In the genomic region with DNA sequence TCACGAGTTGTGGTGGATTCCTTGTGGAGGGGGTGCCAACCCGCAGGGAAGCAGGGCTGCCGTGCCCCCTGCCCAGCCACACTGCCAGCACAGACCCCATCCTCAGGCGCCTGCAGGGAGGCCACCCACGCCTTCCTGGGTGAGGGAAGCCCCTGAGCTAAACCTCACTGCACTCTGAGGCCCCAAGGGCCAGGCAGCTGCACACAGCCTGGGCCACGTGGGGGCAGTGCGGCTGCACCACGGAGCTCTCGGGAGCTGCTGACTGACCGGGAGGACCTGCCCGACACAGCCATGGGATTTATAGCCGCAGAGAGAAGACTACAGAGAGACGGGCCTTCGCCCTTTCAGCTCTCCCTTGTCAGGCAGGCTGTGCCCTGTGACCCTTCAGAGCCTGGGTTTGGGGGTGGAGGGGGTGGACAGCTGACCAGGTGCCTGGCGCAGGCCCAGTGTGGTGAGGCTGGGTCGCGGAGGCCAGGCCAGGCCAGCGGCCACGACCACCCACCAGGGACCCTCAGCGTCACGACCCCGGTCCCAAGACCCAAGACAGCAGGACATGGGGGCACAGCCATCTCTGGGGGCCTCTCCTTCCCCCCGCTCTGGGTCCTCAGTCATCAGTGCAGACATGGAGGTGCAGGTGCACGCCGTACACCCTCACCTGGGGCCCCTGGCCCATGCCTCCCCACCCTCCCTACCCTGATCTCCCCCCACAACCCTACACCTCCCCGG, we compare ENCODE assay signal across 1 cellular context.
TF ChIP-seq lines count a peak whose summit lies in the region.

No MANE protein-coding gene starts in this region.

TF ChIP-seq in HepG2, 621 proteins besides CTCF, POLR2A, EP300 and RAD21 (continued from another document and continues in another):
- TF ChIP-seq, protein P1, sequence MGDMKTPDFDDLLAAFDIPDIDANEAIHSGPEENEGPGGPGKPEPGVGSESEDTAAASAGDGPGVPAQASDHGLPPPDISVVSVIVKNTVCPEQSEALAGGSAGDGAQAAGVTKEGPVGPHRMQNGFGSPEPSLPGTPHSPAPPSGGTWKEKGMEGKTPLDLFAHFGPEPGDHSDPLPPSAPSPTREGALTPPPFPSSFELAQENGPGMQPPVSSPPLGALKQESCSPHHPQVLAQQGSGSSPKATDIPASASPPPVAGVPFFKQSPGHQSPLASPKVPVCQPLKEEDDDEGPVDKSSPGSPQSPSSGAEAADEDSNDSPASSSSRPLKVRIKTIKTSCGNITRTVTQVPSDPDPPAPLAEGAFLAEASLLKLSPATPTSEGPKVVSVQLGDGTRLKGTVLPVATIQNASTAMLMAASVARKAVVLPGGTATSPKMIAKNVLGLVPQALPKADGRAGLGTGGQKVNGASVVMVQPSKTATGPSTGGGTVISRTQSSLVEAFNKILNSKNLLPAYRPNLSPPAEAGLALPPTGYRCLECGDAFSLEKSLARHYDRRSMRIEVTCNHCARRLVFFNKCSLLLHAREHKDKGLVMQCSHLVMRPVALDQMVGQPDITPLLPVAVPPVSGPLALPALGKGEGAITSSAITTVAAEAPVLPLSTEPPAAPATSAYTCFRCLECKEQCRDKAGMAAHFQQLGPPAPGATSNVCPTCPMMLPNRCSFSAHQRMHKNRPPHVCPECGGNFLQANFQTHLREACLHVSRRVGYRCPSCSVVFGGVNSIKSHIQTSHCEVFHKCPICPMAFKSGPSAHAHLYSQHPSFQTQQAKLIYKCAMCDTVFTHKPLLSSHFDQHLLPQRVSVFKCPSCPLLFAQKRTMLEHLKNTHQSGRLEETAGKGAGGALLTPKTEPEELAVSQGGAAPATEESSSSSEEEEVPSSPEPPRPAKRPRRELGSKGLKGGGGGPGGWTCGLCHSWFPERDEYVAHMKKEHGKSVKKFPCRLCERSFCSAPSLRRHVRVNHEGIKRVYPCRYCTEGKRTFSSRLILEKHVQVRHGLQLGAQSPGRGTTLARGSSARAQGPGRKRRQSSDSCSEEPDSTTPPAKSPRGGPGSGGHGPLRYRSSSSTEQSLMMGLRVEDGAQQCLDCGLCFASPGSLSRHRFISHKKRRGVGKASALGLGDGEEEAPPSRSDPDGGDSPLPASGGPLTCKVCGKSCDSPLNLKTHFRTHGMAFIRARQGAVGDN (CRISPR knock-in tag; IDR thresholded peaks at IDR 0.05): peak; percentile 53
- TF ChIP-seq, protein P2, sequence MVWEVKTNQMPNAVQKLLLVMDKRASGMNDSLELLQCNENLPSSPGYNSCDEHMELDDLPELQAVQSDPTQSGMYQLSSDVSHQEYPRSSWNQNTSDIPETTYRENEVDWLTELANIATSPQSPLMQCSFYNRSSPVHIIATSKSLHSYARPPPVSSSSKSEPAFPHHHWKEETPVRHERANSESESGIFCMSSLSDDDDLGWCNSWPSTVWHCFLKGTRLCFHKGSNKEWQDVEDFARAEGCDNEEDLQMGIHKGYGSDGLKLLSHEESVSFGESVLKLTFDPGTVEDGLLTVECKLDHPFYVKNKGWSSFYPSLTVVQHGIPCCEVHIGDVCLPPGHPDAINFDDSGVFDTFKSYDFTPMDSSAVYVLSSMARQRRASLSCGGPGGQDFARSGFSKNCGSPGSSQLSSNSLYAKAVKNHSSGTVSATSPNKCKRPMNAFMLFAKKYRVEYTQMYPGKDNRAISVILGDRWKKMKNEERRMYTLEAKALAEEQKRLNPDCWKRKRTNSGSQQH (CRISPR knock-in tag; IDR thresholded peaks at IDR 0.05; ENCODE audit: low read depth): no peak
- TF ChIP-seq ZNF607 (CRISPR knock-in tag; IDR thresholded peaks at IDR 0.05; ENCODE audit: borderline replicate concordance): no peak
- no peak for TF ChIP-seq CEBPB (IDR thresholded peaks at IDR 0.05; ENCODE audit: borderline replicate concordance, low read depth, low read length)
- peak; percentile 66; the same call in 1 of the 2 replicates for TF ChIP-seq ZNF891 (CRISPR knock-in tag; IDR thresholded peaks at IDR 0.05)
- TF ChIP-seq, protein P3, sequence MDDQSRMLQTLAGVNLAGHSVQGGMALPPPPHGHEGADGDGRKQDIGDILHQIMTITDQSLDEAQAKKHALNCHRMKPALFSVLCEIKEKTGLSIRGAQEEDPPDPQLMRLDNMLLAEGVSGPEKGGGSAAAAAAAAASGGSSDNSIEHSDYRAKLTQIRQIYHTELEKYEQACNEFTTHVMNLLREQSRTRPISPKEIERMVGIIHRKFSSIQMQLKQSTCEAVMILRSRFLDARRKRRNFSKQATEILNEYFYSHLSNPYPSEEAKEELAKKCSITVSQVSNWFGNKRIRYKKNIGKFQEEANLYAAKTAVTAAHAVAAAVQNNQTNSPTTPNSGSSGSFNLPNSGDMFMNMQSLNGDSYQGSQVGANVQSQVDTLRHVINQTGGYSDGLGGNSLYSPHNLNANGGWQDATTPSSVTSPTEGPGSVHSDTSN (CRISPR knock-in tag; IDR thresholded peaks at IDR 0.05; ENCODE audit: borderline replicate concordance): no peak
- no peak for TF ChIP-seq FOXA1 (IDR thresholded peaks at IDR 0.05)
- TF ChIP-seq FOXA1 (CRISPR knock-in tag; IDR thresholded peaks at IDR 0.05): 0 out of 2 replicates have a peak, but pooled peaks have one; percentile 4
- no peak for TF ChIP-seq TRIM24 (CRISPR knock-in tag; IDR thresholded peaks at IDR 0.05)
- TF ChIP-seq RBM39 (IDR thresholded peaks at IDR 0.05; ENCODE audit: low read depth, low read length, poor library complexity, severe bottlenecking): peak; percentile 68
- no peak for TF ChIP-seq MAZ (IDR thresholded peaks at IDR 0.05; ENCODE audit: borderline replicate concordance, low read depth, low read length)
- TF ChIP-seq MAZ (CRISPR knock-in tag; IDR thresholded peaks at IDR 0.05; ENCODE audit: low read depth): no peak
- TF ChIP-seq ZNF263 (CRISPR knock-in tag; IDR thresholded peaks at IDR 0.05): peak; percentile 67
- TF ChIP-seq SYNCRIP (IDR thresholded peaks at IDR 0.05; ENCODE audit: insufficient read depth, low read depth, low read length): no peak
- TF ChIP-seq, protein P4, sequence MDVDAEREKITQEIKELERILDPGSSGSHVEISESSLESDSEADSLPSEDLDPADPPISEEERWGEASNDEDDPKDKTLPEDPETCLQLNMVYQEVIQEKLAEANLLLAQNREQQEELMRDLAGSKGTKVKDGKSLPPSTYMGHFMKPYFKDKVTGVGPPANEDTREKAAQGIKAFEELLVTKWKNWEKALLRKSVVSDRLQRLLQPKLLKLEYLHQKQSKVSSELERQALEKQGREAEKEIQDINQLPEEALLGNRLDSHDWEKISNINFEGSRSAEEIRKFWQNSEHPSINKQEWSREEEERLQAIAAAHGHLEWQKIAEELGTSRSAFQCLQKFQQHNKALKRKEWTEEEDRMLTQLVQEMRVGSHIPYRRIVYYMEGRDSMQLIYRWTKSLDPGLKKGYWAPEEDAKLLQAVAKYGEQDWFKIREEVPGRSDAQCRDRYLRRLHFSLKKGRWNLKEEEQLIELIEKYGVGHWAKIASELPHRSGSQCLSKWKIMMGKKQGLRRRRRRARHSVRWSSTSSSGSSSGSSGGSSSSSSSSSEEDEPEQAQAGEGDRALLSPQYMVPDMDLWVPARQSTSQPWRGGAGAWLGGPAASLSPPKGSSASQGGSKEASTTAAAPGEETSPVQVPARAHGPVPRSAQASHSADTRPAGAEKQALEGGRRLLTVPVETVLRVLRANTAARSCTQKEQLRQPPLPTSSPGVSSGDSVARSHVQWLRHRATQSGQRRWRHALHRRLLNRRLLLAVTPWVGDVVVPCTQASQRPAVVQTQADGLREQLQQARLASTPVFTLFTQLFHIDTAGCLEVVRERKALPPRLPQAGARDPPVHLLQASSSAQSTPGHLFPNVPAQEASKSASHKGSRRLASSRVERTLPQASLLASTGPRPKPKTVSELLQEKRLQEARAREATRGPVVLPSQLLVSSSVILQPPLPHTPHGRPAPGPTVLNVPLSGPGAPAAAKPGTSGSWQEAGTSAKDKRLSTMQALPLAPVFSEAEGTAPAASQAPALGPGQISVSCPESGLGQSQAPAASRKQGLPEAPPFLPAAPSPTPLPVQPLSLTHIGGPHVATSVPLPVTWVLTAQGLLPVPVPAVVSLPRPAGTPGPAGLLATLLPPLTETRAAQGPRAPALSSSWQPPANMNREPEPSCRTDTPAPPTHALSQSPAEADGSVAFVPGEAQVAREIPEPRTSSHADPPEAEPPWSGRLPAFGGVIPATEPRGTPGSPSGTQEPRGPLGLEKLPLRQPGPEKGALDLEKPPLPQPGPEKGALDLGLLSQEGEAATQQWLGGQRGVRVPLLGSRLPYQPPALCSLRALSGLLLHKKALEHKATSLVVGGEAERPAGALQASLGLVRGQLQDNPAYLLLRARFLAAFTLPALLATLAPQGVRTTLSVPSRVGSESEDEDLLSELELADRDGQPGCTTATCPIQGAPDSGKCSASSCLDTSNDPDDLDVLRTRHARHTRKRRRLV (CRISPR knock-in tag; IDR thresholded peaks at IDR 0.05): no peak
- TF ChIP-seq, protein P5, sequence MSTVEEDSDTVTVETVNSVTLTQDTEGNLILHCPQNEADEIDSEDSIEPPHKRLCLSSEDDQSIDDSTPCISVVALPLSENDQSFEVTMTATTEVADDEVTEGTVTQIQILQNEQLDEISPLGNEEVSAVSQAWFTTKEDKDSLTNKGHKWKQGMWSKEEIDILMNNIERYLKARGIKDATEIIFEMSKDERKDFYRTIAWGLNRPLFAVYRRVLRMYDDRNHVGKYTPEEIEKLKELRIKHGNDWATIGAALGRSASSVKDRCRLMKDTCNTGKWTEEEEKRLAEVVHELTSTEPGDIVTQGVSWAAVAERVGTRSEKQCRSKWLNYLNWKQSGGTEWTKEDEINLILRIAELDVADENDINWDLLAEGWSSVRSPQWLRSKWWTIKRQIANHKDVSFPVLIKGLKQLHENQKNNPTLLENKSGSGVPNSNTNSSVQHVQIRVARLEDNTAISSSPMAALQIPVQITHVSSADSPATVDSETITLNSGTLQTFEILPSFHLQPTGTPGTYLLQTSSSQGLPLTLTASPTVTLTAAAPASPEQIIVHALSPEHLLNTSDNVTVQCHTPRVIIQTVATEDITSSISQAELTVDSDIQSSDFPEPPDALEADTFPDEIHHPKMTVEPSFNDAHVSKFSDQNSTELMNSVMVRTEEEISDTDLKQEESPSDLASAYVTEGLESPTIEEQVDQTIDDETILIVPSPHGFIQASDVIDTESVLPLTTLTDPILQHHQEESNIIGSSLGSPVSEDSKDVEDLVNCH (CRISPR knock-in tag; IDR thresholded peaks at IDR 0.05): no peak
- TF ChIP-seq, protein P6, sequence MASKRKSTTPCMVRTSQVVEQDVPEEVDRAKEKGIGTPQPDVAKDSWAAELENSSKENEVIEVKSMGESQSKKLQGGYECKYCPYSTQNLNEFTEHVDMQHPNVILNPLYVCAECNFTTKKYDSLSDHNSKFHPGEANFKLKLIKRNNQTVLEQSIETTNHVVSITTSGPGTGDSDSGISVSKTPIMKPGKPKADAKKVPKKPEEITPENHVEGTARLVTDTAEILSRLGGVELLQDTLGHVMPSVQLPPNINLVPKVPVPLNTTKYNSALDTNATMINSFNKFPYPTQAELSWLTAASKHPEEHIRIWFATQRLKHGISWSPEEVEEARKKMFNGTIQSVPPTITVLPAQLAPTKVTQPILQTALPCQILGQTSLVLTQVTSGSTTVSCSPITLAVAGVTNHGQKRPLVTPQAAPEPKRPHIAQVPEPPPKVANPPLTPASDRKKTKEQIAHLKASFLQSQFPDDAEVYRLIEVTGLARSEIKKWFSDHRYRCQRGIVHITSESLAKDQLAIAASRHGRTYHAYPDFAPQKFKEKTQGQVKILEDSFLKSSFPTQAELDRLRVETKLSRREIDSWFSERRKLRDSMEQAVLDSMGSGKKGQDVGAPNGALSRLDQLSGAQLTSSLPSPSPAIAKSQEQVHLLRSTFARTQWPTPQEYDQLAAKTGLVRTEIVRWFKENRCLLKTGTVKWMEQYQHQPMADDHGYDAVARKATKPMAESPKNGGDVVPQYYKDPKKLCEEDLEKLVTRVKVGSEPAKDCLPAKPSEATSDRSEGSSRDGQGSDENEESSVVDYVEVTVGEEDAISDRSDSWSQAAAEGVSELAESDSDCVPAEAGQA (IDR thresholded peaks at IDR 0.05; ENCODE audit: low read depth): no peak
- TF ChIP-seq, protein P6 (CRISPR knock-in tag; IDR thresholded peaks at IDR 0.05; ENCODE audit: borderline replicate concordance): no peak
- peak; percentile 35; the same call in 1 of the 2 replicates for TF ChIP-seq MTA1 (CRISPR knock-in tag; IDR thresholded peaks at IDR 0.05; ENCODE audit: borderline replicate concordance)
- TF ChIP-seq GATAD1 (CRISPR knock-in tag; IDR thresholded peaks at IDR 0.05): no peak
- TF ChIP-seq ZNF121 (CRISPR knock-in tag; IDR thresholded peaks at IDR 0.05): no peak
- TF ChIP-seq PCBP2 (optimal IDR thresholded peaks at IDR 0.05; ENCODE audit: low read depth, low read length, poor library complexity, severe bottlenecking): no peak
- no peak for TF ChIP-seq NFYC (CRISPR knock-in tag; IDR thresholded peaks at IDR 0.05)
- TF ChIP-seq STAG1 (CRISPR knock-in tag; IDR thresholded peaks at IDR 0.05): peak; percentile 86
- no peak for TF ChIP-seq RXRA (CRISPR knock-in tag; IDR thresholded peaks at IDR 0.05)
- TF ChIP-seq ZNF564 (CRISPR knock-in tag; IDR thresholded peaks at IDR 0.05): no peak
- no peak for TF ChIP-seq NR2C2 (CRISPR knock-in tag; IDR thresholded peaks at IDR 0.05; ENCODE audit: borderline replicate concordance)
- peak; percentile 80; the same call in 1 of the 2 replicates for TF ChIP-seq PCBP1 (IDR thresholded peaks at IDR 0.05; ENCODE audit: borderline replicate concordance, low read depth, low read length)
- TF ChIP-seq GABPB1 (CRISPR knock-in tag; IDR thresholded peaks at IDR 0.05): peak; percentile 40; the same call in 1 of the 2 replicates
